ENCODE assay signal across 8 cellular contexts in genomic region chr17:42577140-42577531, GRCh38. TPM values are rescaled to one million over a fixed set of nuclear protein-coding genes. Genes with fewer than 3 reads are reported as not detected.
DNase-seq lines count a peak whose midpoint lies in the region; ATAC-seq and TF ChIP-seq lines count a peak whose summit lies in the region.

No MANE protein-coding gene starts in this region.

- no peaks in the 10 kb centered on the region for H3K27me3 Mint-ChIP-seq in CD8-positive, alpha-beta T cell (ENCODE audit: low read depth)
- no peaks in the 10 kb centered on the region for H3K27me3 Mint-ChIP-seq in central memory CD8-positive, alpha-beta T cell
- no peaks in the 10 kb centered on the region for H3K27me3 Mint-ChIP-seq in naive thymus-derived CD4-positive, alpha-beta T cell

- no peaks in the 10 kb centered on the region for H3K27me3 ChIP-seq in CD8-positive, alpha-beta T cell (ENCODE audit: insufficient read depth, low read length)
- H3K27me3 ChIP-seq in naive thymus-derived CD4-positive, alpha-beta T cell (ENCODE audit: control insufficient read depth in 2 of 2, insufficient read depth in 2 of 2, low read length in 2 of 2): no peaks in the 10 kb centered on the region

- H3K9me3 ChIP-seq in CD8-positive, alpha-beta T cell (ENCODE audit: low read length): no peaks in the 10 kb centered on the region
- no peaks in the 10 kb centered on the region for H3K9me3 ChIP-seq in KOPT-K1 (ENCODE audit: insufficient read depth, low read length, poor library complexity, severe bottlenecking)
- no peaks in the 10 kb centered on the region for H3K9me3 ChIP-seq in naive thymus-derived CD4-positive, alpha-beta T cell (ENCODE audit: control insufficient read depth in 2 of 3, low read length in 3 of 3)

- peak overlapping the region; percentile 99 for H3K4me3 Mint-ChIP-seq in CD8-positive, alpha-beta T cell
- peak overlapping the region; percentile 89 for H3K4me3 Mint-ChIP-seq in central memory CD8-positive, alpha-beta T cell
- H3K4me3 Mint-ChIP-seq in naive thymus-derived CD4-positive, alpha-beta T cell: peak overlapping the region; percentile 75 to 99 (median 92)

- peaks cover 25% of the 10 kb centered on the region for H3K36me3 ChIP-seq in CD8-positive, alpha-beta T cell (ENCODE audit: insufficient read depth, low read length)
- H3K36me3 ChIP-seq in KOPT-K1 (ENCODE audit: insufficient read depth, low read length): peaks cover 71% of the 10 kb centered on the region
- peaks cover 3 to 56% (median 17%) of the 10 kb centered on the region in 3 experiments for H3K36me3 ChIP-seq in naive thymus-derived CD4-positive, alpha-beta T cell (ENCODE audit: control insufficient read depth in 2 of 3, insufficient read depth in 3 of 3, low read length in 3 of 3)

- POLR2A ChIA-PET in CD8-positive, alpha-beta T cell (lab: Charles Lee): interaction anchor here (1.3 to 4.3 kb wide), 6 partner anchors 9 to 196 kb away, joined by 3 to 26 read pairs (median 8); partner anchors contain the start of genes MLX, RETREG3, TUBG1 and VPS25
- POLR2A ChIA-PET in naive thymus-derived CD4-positive, alpha-beta T cell (lab: Charles Lee): interaction anchor here (1.3 to 4.2 kb wide), 8 partner anchors 8 to 183 kb away, joined by 3 to 28 read pairs (median 8); partner anchors contain the start of genes COASY, MLX, RETREG3 and TUBG1

- H3K4me3 ChIP-seq in CD8-positive, alpha-beta T cell (ENCODE audit: low read depth, low read length): peak overlapping the region; percentile 98
- H3K4me3 ChIP-seq in naive thymus-derived CD4-positive, alpha-beta T cell (ENCODE audit: low read length): peak overlapping the region; percentile 96

- peak overlapping the region; percentile 94 for H3K27ac Mint-ChIP-seq in CD8-positive, alpha-beta T cell
- peak overlapping the region; percentile 84 for H3K27ac Mint-ChIP-seq in central memory CD8-positive, alpha-beta T cell (ENCODE audit: low read depth)
- H3K27ac Mint-ChIP-seq in naive thymus-derived CD4-positive, alpha-beta T cell: peak overlapping the region; percentile 58 to 97 (median 87)

- intact Hi-C loops in CD8-positive, alpha-beta T cell (cut with DNase I, micrococcal nuclease): loop anchor here (1.0 to 10.0 kb wide), 12 partner anchors 10 to 418 kb away; partner anchors contain the start of genes COASY (in 2 of the 2), MLX (in 2 of the 2), RETREG3 (in 2 of the 2) and TUBG1 (in 2 of the 2)
- intact Hi-C loops in naive thymus-derived CD4-positive, alpha-beta T cell (cut with micrococcal nuclease): loop anchor here (1.0 to 5.0 kb wide), 9 partner anchors 10 to 420 kb away; partner anchors contain the start of genes COASY (in 1 of the 2), EZH1 (in 1 of the 2), MLX (in 1 of the 2) and RPL27 (in 1 of the 2)

- peaks cover 15% of the 10 kb centered on the region for H3K4me1 ChIP-seq in CD8-positive, alpha-beta T cell (ENCODE audit: insufficient read depth, low read length)
- H3K4me1 ChIP-seq in naive thymus-derived CD4-positive, alpha-beta T cell (ENCODE audit: control insufficient read depth in 2 of 2, insufficient read depth in 2 of 2, low read length in 2 of 2): peaks cover 9 to 12% of the 10 kb centered on the region in 2 donors

- H3K4me1 Mint-ChIP-seq in CD8-positive, alpha-beta T cell (ENCODE audit: low read depth): peaks cover 29% of the 10 kb centered on the region
- H3K4me1 Mint-ChIP-seq in central memory CD8-positive, alpha-beta T cell: peaks cover 45% of the 10 kb centered on the region
- peaks cover 17 to 54% (median 40%) of the 10 kb centered on the region in 7 donors for H3K4me1 Mint-ChIP-seq in naive thymus-derived CD4-positive, alpha-beta T cell

- H3K9me3 Mint-ChIP-seq in CD8-positive, alpha-beta T cell: no peaks in the 10 kb centered on the region
- H3K9me3 Mint-ChIP-seq in central memory CD8-positive, alpha-beta T cell: no peaks in the 10 kb centered on the region
- no peaks in the 10 kb centered on the region for H3K9me3 Mint-ChIP-seq in naive thymus-derived CD4-positive, alpha-beta T cell

- H3K36me3 Mint-ChIP-seq in CD8-positive, alpha-beta T cell: peaks cover 66% of the 10 kb centered on the region
- H3K36me3 Mint-ChIP-seq in central memory CD8-positive, alpha-beta T cell (ENCODE audit: insufficient read depth): peaks cover 46% of the 10 kb centered on the region
- peaks cover 7 to 27% (median 13%) of the 10 kb centered on the region in 5 donors for H3K36me3 Mint-ChIP-seq in naive thymus-derived CD4-positive, alpha-beta T cell

- no peak for ATAC-seq in CD8-positive, alpha-beta T cell
- ATAC-seq in central memory CD8-positive, alpha-beta T cell (replicated peaks; ENCODE audit: extremely low read depth, poor library complexity, severe bottlenecking): no peak
- ATAC-seq in naive thymus-derived CD4-positive, alpha-beta T cell: no peak
- ATAC-seq in HG02981 (IDR thresholded peaks at IDR 0.05; ENCODE audit: unreplicated experiment): no peak

- TF ChIP-seq CTCF in CD8-positive, alpha-beta T cell (IDR thresholded peaks at IDR 0.05): no peak
- no peak for TF ChIP-seq CTCF in GM10266 (IDR thresholded peaks at IDR 0.05; ENCODE audit: control insufficient read depth, insufficient read depth, low read depth, missing control alignments)

- no peak for DNase-seq in CD8-positive, alpha-beta T cell
- DNase-seq in central memory CD8-positive, alpha-beta T cell (ENCODE audit: low spot score in 2 of 2): no peak
- DNase-seq in naive thymus-derived CD4-positive, alpha-beta T cell: no peak
- DNase-seq in AG20443 (ENCODE audit: low spot score) (no peak), GM10266 (ENCODE audit: extremely low spot score) (no peak), NCI-H2029 (lab: John Stamatoyannopoulos, UW) (no peak)

- CTCF ChIA-PET in CD8-positive, alpha-beta T cell (lab: Charles Lee): interaction anchor here (1.3 to 3.1 kb wide), 14 partner anchors 10 to 199 kb away, joined by 3 to 48 read pairs (median 14); partner anchors contain the start of genes COASY and MLX
- CTCF ChIA-PET in naive thymus-derived CD4-positive, alpha-beta T cell (lab: Charles Lee): interaction anchor here (0.7 to 2.8 kb wide), 5 partner anchors 9 to 314 kb away, joined by 3 to 17 read pairs (median 9); partner anchors contain the start of genes RETREG3 and TUBG1

- peak overlapping the region; percentile 76 for H3K27ac ChIP-seq in CD8-positive, alpha-beta T cell (ENCODE audit: low read depth, low read length)
- H3K27ac ChIP-seq in KOPT-K1 (ENCODE audit: low read depth, low read length, poor library complexity, severe bottlenecking): peak overlapping the region; percentile 92
- peak overlapping the region; percentile 87 for H3K27ac ChIP-seq in naive thymus-derived CD4-positive, alpha-beta T cell (ENCODE audit: low read depth, low read length)

RNA-seq across cellular contexts. Expression of gene PSMC3IP, which starts 0.4 kb away (rescaled TPM):
- total RNA-seq in CD8-positive, alpha-beta T cell: 1 to 10 TPM; 3.9 to 4.1 TPM
- 10 to 100 TPM in 1 of 5 experiments, 1 to 10 TPM in 4; 2.7 to 14.0 (median 5.2) TPM for total RNA-seq in naive thymus-derived CD4-positive, alpha-beta T cell
- polyA plus RNA-seq in naive thymus-derived CD4-positive, alpha-beta T cell: 1 to 10 TPM; 1.3 to 1.6 TPM

RNA-seq across cellular contexts. Expression of gene MLX, which starts 10.2 kb away (rescaled TPM):
- total RNA-seq in CD8-positive, alpha-beta T cell: 10 to 100 TPM; 18.3 to 21.3 TPM
- total RNA-seq in naive thymus-derived CD4-positive, alpha-beta T cell: 10 to 100 TPM; 35.3 to 73.9 (median 65.1) TPM
- 10 to 100 TPM; 28.1 to 46.8 TPM for polyA plus RNA-seq in naive thymus-derived CD4-positive, alpha-beta T cell

RNA-seq across cellular contexts. Expression of gene COASY, which starts 15.2 kb away (rescaled TPM):
- total RNA-seq in CD8-positive, alpha-beta T cell: 10 to 100 TPM; 26.4 to 32.9 TPM
- total RNA-seq in naive thymus-derived CD4-positive, alpha-beta T cell: 10 to 100 TPM; 45.3 to 76.9 (median 64.5) TPM
- 10 to 100 TPM; 56.0 to 59.2 TPM for polyA plus RNA-seq in naive thymus-derived CD4-positive, alpha-beta T cell

RNA-seq across cellular contexts. Expression of gene HSD17B1, which starts 24.4 kb away (rescaled TPM):
- total RNA-seq in CD8-positive, alpha-beta T cell: under 1 TPM; 0.44 to 0.52 TPM
- 1 to 10 TPM; 1.2 to 2.2 (median 1.9) TPM for total RNA-seq in naive thymus-derived CD4-positive, alpha-beta T cell
- under 1 TPM; 0.39 to 0.59 TPM for polyA plus RNA-seq in naive thymus-derived CD4-positive, alpha-beta T cell

RNA-seq across cellular contexts. Expression of gene RETREG3, which starts 32.0 kb away (rescaled TPM):
- total RNA-seq in CD8-positive, alpha-beta T cell: 10 to 100 TPM; 59.0 to 59.3 TPM
- 100 to 1,000 TPM in 2 of 5 experiments, 10 to 100 TPM in 3; 53.3 to 132 (median 75.7) TPM for total RNA-seq in naive thymus-derived CD4-positive, alpha-beta T cell
- 100 to 1,000 TPM; 131 to 136 TPM for polyA plus RNA-seq in naive thymus-derived CD4-positive, alpha-beta T cell
